ENCODE assay signal across 1 cellular context in the genomic region with DNA sequence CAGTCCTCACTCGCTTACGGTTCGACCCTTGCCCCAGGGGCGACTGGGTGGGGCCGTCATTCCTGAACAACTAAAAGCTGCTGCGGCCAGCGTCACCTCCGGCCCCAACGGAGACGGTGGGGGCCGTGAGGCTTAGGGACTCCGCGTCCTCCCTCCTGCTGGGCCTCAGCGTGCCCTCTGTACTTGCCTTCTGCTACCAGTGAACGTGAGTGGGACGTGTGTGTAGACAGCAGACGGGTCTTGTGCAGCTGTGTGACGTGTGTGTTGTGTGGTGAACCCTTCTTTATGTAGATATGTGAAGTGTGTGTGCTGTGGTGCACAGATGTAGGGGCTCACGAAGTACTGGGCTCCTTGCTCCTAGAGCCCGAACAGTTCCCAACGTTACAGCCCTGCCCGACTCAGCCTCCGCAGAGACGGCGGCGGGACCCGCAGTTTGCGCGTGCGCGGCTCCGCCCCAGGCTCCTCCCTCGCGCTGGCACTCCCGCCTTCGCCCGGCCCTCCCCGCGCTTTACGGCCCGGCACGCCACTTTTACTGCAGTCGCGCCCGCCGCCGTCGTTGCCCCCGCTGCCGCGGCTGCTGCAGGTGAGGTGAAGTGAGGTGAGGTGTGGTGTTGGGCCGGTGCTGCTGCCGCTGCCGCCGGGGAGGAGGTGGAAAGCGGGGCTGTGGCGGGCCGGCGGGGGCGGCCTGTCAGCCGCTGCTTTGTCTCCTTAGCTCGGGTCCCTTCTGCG.
A peak's percentile ranks its signal among the peaks of the same experiment; 100 is the strongest.
TF ChIP-seq lines count a peak whose summit lies in the region.

A gene (plus strand): TSS at position 535 of the 729 bp plus-strand sequence. CDS start 235 bp downstream, outside the sequence.

TF ChIP-seq in K562, 482 proteins besides CTCF, POLR2A, EP300 and RAD21 (continued from another document and continues in another):
- TF ChIP-seq, protein P1, sequence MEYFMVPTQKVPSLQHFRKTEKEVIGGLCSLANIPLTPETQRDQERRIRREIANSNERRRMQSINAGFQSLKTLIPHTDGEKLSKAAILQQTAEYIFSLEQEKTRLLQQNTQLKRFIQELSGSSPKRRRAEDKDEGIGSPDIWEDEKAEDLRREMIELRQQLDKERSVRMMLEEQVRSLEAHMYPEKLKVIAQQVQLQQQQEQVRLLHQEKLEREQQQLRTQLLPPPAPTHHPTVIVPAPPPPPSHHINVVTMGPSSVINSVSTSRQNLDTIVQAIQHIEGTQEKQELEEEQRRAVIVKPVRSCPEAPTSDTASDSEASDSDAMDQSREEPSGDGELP (CRISPR knock-in tag; IDR thresholded peaks at IDR 0.05; ENCODE audit: borderline replicate concordance) = peak; percentile 53; the same call in 1 of the 2 replicates
- TF ChIP-seq YY1 (IDR thresholded peaks at IDR 0.05; ENCODE audit: borderline replicate concordance in 1 of 3, control insufficient read depth in 1 of 3, extremely low read depth in 1 of 3, insufficient read depth in 3 of 3, insufficient read length in 1 of 3, insufficient replicate concordance in 2 of 3, low read depth in 1 of 3, low read length in 2 of 3) (no peak), ZNF316 (IDR thresholded peaks at IDR 0.05) (no peak), KHSRP (IDR thresholded peaks at IDR 0.05) (no peak), ZKSCAN8 (CRISPR knock-in tag; IDR thresholded peaks at IDR 0.05) (no peak), ZFP1 (CRISPR knock-in tag; IDR thresholded peaks at IDR 0.05) (no peak), PHF8 (IDR thresholded peaks at IDR 0.05; ENCODE audit: borderline replicate concordance, low read length) (peak; percentile 94; the same call in 1 of the 2 replicates), XRCC4 (IDR thresholded peaks at IDR 0.05; ENCODE audit: extremely low read depth, insufficient read depth, insufficient read length) (no peak), MCM7 (IDR thresholded peaks at IDR 0.05) (no peak), DPF2 (IDR thresholded peaks at IDR 0.05) (0 out of 2 replicates have a peak, but pooled peaks have one; percentile 31), STAT5A (IDR thresholded peaks at IDR 0.05; ENCODE audit: borderline replicate concordance, low read length) (no peak), BRD9 (IDR thresholded peaks at IDR 0.05; ENCODE audit: low read depth, partially characterized antibody) (no peak), CTBP1 (IDR thresholded peaks at IDR 0.05; ENCODE audit: borderline replicate concordance) (peak; percentile 69), MEF2A (IDR thresholded peaks at IDR 0.05; ENCODE audit: control insufficient read depth, low read depth, low read length) (no peak), ZNF197 (CRISPR knock-in tag; IDR thresholded peaks at IDR 0.05; ENCODE audit: low read depth) (no peak), ELF1 (tag; IDR thresholded peaks at IDR 0.05) (no peak)
- TF ChIP-seq, protein P2, sequence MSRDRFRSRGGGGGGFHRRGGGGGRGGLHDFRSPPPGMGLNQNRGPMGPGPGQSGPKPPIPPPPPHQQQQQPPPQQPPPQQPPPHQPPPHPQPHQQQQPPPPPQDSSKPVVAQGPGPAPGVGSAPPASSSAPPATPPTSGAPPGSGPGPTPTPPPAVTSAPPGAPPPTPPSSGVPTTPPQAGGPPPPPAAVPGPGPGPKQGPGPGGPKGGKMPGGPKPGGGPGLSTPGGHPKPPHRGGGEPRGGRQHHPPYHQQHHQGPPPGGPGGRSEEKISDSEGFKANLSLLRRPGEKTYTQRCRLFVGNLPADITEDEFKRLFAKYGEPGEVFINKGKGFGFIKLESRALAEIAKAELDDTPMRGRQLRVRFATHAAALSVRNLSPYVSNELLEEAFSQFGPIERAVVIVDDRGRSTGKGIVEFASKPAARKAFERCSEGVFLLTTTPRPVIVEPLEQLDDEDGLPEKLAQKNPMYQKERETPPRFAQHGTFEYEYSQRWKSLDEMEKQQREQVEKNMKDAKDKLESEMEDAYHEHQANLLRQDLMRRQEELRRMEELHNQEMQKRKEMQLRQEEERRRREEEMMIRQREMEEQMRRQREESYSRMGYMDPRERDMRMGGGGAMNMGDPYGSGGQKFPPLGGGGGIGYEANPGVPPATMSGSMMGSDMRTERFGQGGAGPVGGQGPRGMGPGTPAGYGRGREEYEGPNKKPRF (IDR thresholded peaks at IDR 0.05; ENCODE audit: low read depth, low read length) = no peak
- TF ChIP-seq, protein P3, sequence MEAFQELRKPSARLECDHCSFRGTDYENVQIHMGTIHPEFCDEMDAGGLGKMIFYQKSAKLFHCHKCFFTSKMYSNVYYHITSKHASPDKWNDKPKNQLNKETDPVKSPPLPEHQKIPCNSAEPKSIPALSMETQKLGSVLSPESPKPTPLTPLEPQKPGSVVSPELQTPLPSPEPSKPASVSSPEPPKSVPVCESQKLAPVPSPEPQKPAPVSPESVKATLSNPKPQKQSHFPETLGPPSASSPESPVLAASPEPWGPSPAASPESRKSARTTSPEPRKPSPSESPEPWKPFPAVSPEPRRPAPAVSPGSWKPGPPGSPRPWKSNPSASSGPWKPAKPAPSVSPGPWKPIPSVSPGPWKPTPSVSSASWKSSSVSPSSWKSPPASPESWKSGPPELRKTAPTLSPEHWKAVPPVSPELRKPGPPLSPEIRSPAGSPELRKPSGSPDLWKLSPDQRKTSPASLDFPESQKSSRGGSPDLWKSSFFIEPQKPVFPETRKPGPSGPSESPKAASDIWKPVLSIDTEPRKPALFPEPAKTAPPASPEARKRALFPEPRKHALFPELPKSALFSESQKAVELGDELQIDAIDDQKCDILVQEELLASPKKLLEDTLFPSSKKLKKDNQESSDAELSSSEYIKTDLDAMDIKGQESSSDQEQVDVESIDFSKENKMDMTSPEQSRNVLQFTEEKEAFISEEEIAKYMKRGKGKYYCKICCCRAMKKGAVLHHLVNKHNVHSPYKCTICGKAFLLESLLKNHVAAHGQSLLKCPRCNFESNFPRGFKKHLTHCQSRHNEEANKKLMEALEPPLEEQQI (IDR thresholded peaks at IDR 0.05) = no peak
- TF ChIP-seq, protein P4, sequence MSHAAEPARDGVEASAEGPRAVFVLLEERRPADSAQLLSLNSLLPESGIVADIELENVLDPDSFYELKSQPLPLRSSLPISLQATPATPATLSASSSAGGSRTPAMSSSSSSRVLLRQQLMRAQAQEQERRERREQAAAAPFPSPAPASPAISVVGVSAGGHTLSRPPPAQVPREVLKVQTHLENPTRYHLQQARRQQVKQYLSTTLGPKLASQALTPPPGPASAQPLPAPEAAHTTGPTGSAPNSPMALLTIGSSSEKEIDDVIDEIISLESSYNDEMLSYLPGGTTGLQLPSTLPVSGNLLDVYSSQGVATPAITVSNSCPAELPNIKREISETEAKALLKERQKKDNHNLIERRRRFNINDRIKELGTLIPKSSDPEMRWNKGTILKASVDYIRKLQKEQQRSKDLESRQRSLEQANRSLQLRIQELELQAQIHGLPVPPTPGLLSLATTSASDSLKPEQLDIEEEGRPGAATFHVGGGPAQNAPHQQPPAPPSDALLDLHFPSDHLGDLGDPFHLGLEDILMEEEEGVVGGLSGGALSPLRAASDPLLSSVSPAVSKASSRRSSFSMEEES (CRISPR knock-in tag; IDR thresholded peaks at IDR 0.05) = no peak
- TF ChIP-seq, protein P5, sequence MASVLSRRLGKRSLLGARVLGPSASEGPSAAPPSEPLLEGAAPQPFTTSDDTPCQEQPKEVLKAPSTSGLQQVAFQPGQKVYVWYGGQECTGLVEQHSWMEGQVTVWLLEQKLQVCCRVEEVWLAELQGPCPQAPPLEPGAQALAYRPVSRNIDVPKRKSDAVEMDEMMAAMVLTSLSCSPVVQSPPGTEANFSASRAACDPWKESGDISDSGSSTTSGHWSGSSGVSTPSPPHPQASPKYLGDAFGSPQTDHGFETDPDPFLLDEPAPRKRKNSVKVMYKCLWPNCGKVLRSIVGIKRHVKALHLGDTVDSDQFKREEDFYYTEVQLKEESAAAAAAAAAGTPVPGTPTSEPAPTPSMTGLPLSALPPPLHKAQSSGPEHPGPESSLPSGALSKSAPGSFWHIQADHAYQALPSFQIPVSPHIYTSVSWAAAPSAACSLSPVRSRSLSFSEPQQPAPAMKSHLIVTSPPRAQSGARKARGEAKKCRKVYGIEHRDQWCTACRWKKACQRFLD (CRISPR knock-in tag; IDR thresholded peaks at IDR 0.05) = no peak
- TF ChIP-seq, protein P6, sequence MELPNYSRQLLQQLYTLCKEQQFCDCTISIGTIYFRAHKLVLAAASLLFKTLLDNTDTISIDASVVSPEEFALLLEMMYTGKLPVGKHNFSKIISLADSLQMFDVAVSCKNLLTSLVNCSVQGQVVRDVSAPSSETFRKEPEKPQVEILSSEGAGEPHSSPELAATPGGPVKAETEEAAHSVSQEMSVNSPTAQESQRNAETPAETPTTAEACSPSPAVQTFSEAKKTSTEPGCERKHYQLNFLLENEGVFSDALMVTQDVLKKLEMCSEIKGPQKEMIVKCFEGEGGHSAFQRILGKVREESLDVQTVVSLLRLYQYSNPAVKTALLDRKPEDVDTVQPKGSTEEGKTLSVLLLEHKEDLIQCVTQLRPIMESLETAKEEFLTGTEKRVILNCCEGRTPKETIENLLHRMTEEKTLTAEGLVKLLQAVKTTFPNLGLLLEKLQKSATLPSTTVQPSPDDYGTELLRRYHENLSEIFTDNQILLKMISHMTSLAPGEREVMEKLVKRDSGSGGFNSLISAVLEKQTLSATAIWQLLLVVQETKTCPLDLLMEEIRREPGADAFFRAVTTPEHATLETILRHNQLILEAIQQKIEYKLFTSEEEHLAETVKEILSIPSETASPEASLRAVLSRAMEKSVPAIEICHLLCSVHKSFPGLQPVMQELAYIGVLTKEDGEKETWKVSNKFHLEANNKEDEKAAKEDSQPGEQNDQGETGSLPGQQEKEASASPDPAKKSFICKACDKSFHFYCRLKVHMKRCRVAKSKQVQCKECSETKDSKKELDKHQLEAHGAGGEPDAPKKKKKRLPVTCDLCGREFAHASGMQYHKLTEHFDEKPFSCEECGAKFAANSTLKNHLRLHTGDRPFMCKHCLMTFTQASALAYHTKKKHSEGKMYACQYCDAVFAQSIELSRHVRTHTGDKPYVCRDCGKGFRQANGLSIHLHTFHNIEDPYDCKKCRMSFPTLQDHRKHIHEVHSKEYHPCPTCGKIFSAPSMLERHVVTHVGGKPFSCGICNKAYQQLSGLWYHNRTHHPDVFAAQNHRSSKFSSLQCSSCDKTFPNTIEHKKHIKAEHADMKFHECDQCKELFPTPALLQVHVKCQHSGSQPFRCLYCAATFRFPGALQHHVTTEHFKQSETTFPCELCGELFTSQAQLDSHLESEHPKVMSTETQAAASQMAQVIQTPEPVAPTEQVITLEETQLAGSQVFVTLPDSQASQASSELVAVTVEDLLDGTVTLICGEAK (IDR thresholded peaks at IDR 0.05) = peak; percentile 34; the same call in 1 of the 2 replicates
- TF ChIP-seq, protein P6 (CRISPR knock-in tag; IDR thresholded peaks at IDR 0.05) = no peak
- TF ChIP-seq, protein P7, sequence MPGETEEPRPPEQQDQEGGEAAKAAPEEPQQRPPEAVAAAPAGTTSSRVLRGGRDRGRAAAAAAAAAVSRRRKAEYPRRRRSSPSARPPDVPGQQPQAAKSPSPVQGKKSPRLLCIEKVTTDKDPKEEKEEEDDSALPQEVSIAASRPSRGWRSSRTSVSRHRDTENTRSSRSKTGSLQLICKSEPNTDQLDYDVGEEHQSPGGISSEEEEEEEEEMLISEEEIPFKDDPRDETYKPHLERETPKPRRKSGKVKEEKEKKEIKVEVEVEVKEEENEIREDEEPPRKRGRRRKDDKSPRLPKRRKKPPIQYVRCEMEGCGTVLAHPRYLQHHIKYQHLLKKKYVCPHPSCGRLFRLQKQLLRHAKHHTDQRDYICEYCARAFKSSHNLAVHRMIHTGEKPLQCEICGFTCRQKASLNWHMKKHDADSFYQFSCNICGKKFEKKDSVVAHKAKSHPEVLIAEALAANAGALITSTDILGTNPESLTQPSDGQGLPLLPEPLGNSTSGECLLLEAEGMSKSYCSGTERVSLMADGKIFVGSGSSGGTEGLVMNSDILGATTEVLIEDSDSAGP (CRISPR knock-in tag; IDR thresholded peaks at IDR 0.05) = no peak
- TF ChIP-seq, protein P8, sequence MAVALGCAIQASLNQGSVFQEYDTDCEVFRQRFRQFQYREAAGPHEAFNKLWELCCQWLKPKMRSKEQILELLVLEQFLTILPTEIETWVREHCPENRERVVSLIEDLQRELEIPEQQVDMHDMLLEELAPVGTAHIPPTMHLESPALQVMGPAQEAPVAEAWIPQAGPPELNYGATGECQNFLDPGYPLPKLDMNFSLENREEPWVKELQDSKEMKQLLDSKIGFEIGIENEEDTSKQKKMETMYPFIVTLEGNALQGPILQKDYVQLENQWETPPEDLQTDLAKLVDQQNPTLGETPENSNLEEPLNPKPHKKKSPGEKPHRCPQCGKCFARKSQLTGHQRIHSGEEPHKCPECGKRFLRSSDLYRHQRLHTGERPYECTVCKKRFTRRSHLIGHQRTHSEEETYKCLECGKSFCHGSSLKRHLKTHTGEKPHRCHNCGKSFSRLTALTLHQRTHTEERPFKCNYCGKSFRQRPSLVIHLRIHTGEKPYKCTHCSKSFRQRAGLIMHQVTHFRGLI (CRISPR knock-in tag; IDR thresholded peaks at IDR 0.05) = no peak
- TF ChIP-seq, protein P9, sequence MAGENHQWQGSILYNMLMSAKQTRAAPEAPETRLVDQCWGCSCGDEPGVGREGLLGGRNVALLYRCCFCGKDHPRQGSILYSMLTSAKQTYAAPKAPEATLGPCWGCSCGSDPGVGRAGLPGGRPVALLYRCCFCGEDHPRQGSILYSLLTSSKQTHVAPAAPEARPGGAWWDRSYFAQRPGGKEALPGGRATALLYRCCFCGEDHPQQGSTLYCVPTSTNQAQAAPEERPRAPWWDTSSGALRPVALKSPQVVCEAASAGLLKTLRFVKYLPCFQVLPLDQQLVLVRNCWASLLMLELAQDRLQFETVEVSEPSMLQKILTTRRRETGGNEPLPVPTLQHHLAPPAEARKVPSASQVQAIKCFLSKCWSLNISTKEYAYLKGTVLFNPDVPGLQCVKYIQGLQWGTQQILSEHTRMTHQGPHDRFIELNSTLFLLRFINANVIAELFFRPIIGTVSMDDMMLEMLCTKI (IDR thresholded peaks at IDR 0.05; ENCODE audit: partially characterized antibody) = no peak
